ENCODE assay signal across 9 cellular contexts in genomic region chr11:82960000-82960778, GRCh38. TPM values are rescaled to one million over a fixed set of nuclear protein-coding genes. Genes with fewer than 3 reads are reported as not detected.
A peak's percentile ranks its signal among the peaks of the same experiment; 100 is the strongest.
DNase-seq lines count a peak whose midpoint lies in the region; ATAC-seq and TF ChIP-seq lines count a peak whose summit lies in the region.
"Had no signal": no experiment of that assay in that cellular context is flagged by ENCODE, and none has a peak within 500 bp of the region (broad histone marks: within the 10 kb centered on the region; RNA-seq: fewer than 3 reads in every experiment).

No MANE protein-coding gene starts in this region.

- H3K4me1 ChIP-seq in thyroid gland (peaks cover 10 to 11% of the 10 kb centered on the region in 2 donors), suprapubic skin (no peaks in the 10 kb centered on the region)

- H3K27me3 ChIP-seq in thyroid gland (no peaks in the 10 kb centered on the region), suprapubic skin (no peaks in the 10 kb centered on the region)

- H3K27ac ChIP-seq in thyroid gland (no peak overlapping the region), suprapubic skin (no peak overlapping the region)

- DNase-seq in germinal center (ENCODE audit: low spot score) (peak; percentile 35), UCSD-AML1 (lab: John Stamatoyannopoulos, UW; ENCODE audit: unreplicated experiment) (no peak), thyroid gland (no peak), suprapubic skin (ENCODE audit: low spot score in 2 of 2) (no peak), DMS53 treated with DMSO at 0.1 percent for 48 hours (lab: John Stamatoyannopoulos, UW; ENCODE audit: unreplicated experiment) (no peak)
- DNase-seq: IMR-90 had no signal

- H3K36me3 ChIP-seq in thyroid gland (no peaks in the 10 kb centered on the region), suprapubic skin (no peaks in the 10 kb centered on the region)

- H3K9me3 ChIP-seq in thyroid gland (no peaks in the 10 kb centered on the region), suprapubic skin (no peaks in the 10 kb centered on the region)

- no peak for TF ChIP-seq EP300 in suprapubic skin (IDR thresholded peaks at IDR 0.05)

- H3K4me3 ChIP-seq in thyroid gland (replicated peaks in 1 of 3) (no peak overlapping the region), suprapubic skin (no peak overlapping the region)

- intact Hi-C loops in thyroid gland (cut with DNase I): no loop called here

- TF ChIP-seq CTCF in thyroid gland (IDR thresholded peaks at IDR 0.05): no peak
- TF ChIP-seq CTCF in suprapubic skin (IDR thresholded peaks at IDR 0.05): no peak

- no peak for TF ChIP-seq POLR2A in thyroid gland (IDR thresholded peaks at IDR 0.05)
- TF ChIP-seq POLR2A in suprapubic skin (IDR thresholded peaks at IDR 0.05): no peak

- 58 to 62% methylated on average over 5 of the region's 5 CpGs for WGBS in thyroid gland, 2 donors
- WGBS in suprapubic skin: 69% methylated on average over 5 of the region's 5 CpGs

- ATAC-seq in GM18519 (IDR thresholded peaks at IDR 0.05; ENCODE audit: low FRiP score, unreplicated experiment) (peak; percentile 81), GM21526 (IDR thresholded peaks at IDR 0.05; ENCODE audit: low FRiP score, unreplicated experiment) (peak; percentile 94), HG03571 (IDR thresholded peaks at IDR 0.05; ENCODE audit: unreplicated experiment) (peak; percentile 91)

RNA-seq across cellular contexts. Expression of gene DDIAS, which starts 58.7 kb away (rescaled TPM):
- total RNA-seq in thyroid gland (1 to 10 TPM in 2 of 4 donors, under 1 TPM in 2; 0.25 to 3.3 (median 0.95) TPM), suprapubic skin (1 to 10 TPM; 1.5 to 5.7 (median 4.1) TPM)

RNA-seq across cellular contexts. Expression of gene PRCP, which starts 60.0 kb away (rescaled TPM):
- total RNA-seq in thyroid gland: 100 to 1,000 TPM in 1 of 4 donors, 10 to 100 TPM in 3; 59.1 to 122 (median 81.1) TPM
- 10 to 100 TPM; 36.0 to 50.9 (median 50.4) TPM for total RNA-seq in suprapubic skin
